In the genomic region with DNA sequence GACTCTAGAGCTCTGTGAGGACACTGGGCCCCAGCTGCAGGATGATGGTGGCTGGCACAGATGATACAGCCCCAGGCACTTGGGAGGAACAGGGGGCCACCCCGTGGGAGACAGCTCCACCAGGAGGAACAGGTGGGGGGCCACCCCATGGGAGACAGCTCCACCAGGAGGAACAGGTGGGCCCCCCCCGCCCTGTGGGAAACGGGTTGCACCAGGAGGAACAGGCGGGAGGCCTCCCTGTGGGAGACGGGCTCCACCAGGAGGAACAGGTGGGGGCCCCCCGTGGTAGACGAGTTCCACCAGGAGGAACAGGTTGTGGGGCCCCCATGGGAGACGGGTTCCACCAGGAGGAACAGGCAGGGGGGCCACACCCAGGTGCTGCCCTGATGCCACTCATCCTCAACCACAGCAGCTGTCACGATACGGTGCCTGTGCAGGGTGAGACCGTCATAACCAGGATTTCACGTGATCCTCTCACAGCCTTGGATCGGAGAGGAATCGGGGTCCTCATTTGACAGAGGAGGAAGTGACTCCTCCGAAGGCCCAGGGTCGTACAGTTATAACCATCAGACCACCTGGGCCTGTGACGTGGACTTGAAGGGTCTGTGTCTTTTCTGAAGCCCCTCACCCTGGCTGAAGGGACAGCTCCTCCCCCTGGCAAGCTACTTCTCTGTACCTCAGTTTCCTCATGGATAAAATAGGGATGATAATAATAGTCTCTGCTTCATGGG, we compare ENCODE assay signal across 13 cellular contexts.
"Had no signal": no experiment of that assay in that cellular context is flagged by ENCODE, and none has a peak within 500 bp of the region (broad histone marks: within the 10 kb centered on the region; RNA-seq: fewer than 3 reads in every experiment).

No MANE protein-coding gene starts in this region.

- H3K36me3 ChIP-seq: cardiac muscle cell, colonic mucosa, gastrocnemius medialis, neutrophil, right atrium auricular region had no signal

- H3K27ac ChIP-seq: cardiac muscle cell, colonic mucosa, epithelial cell of prostate, gastrocnemius medialis, neutrophil, right atrium auricular region had no signal

- H3K27me3 Mint-ChIP-seq: type B pancreatic cell had no signal

- H3K27me3 ChIP-seq: cardiac muscle cell, colonic mucosa, gastrocnemius medialis, neutrophil, right atrium auricular region had no signal

- ATAC-seq: activated T-cell treated with anti-CD3 and anti-CD28 coated beads, Interleukin-2, amount 50 U/mL, for 4 hours; gastrocnemius medialis had no signal

- H3K4me2 ChIP-seq: smooth muscle cell had no signal

- H3K9me3 ChIP-seq: colonic mucosa, gastrocnemius medialis, neutrophil had no signal

- H3K36me3 Mint-ChIP-seq: type B pancreatic cell had no signal

- H3K4me3 Mint-ChIP-seq: activated T-cell treated with anti-CD3 and anti-CD28 coated beads, Interleukin-2, amount 50 U/mL, for 4 hours; type B pancreatic cell had no signal

- H3K4me1 ChIP-seq: colonic mucosa, gastrocnemius medialis, right atrium auricular region had no signal

- DNase-seq: activated CD4-positive, alpha-beta T cell treated with anti-CD3 and anti-CD28 coated beads, Interleukin-2, amount 50 U/mL, for 48 hours; activated CD4-positive, CD25-positive, alpha-beta regulatory T cell treated with anti-CD3 and anti-CD28 coated beads, Interleukin-2, amount 50 U/mL, for 72 hours; activated effector memory CD4-positive, alpha-beta T cell treated with anti-CD3 and anti-CD28 coated beads, Interleukin-2, amount 50 U/mL, for 16 hours; activated T-cell treated with anti-CD3 and anti-CD28 coated beads, Interleukin-2, amount 50 U/mL, for 4 hours; colonic mucosa; effector CD8-positive, alpha-beta T cell; gastrocnemius medialis had no signal

- H3K4me3 ChIP-seq: cardiac muscle cell, colonic mucosa, gastrocnemius medialis, right atrium auricular region, smooth muscle cell had no signal

- H3K27ac Mint-ChIP-seq: type B pancreatic cell had no signal
